In genomic region chr20:45835230-45836224, GRCh38 we compare ENCODE assay signal across 9 cellular contexts. TPM values are rescaled to one million over a fixed set of nuclear protein-coding genes. Genes with fewer than 3 reads are reported as not detected.
DNase-seq lines count a peak whose midpoint lies in the region; ATAC-seq and TF ChIP-seq lines count a peak whose summit lies in the region.
"Had no signal": no experiment of that assay in that cellular context is flagged by ENCODE, and none has a peak within 500 bp of the region (broad histone marks: within the 10 kb centered on the region; RNA-seq: fewer than 3 reads in every experiment).

No MANE protein-coding gene starts in this region.

- in situ Hi-C loops in mammary epithelial cell (cut with MboI; ENCODE audit: low sequenced_read_pairs in 2 of 2) = no loop called here

- WGBS in mammary epithelial cell (ENCODE audit: low coverage, missing lambda C conversion rate) = 78% methylated on average over 10 of the region's 10 CpGs

- peak overlapping the region; percentile 1 for H3K27ac ChIP-seq in AG04450 (ENCODE audit: low read depth, low read length)
- H3K27ac ChIP-seq in mammary epithelial cell (ENCODE audit: insufficient read depth, low read depth, low read length) = no peak overlapping the region
- H3K27ac ChIP-seq in lower lobe of right lung = no peak overlapping the region

- H3K79me2 ChIP-seq in mammary epithelial cell (ENCODE audit: insufficient read depth, low read length) = peaks cover 15% of the 10 kb centered on the region

- H3K27me3 ChIP-seq in AG04450 (ENCODE audit: control insufficient read depth, insufficient read depth, low read length) = no peaks in the 10 kb centered on the region
- H3K27me3 ChIP-seq in mammary epithelial cell (ENCODE audit: insufficient read depth, low read length) = no peaks in the 10 kb centered on the region
- H3K27me3 ChIP-seq in lower lobe of right lung (ENCODE audit: low read depth) = no peaks in the 10 kb centered on the region

- H3K4me1 ChIP-seq in mammary epithelial cell (ENCODE audit: insufficient read depth, low read length) (peaks cover 26% of the 10 kb centered on the region), lower lobe of right lung (peaks cover 46% of the 10 kb centered on the region)

- POLR2A ChIA-PET in AG04450 (lab: Yijun Ruan, JAX) = no interaction called here

- TF ChIP-seq CTCF in AG04450 (IDR thresholded peaks at IDR 0.05; ENCODE audit: low read depth, low read length) = no peak
- no peak for TF ChIP-seq CTCF in mammary epithelial cell (conservative IDR thresholded peaks at IDR 0.05 in 1 of 2, IDR thresholded peaks at IDR 0.05 in 1 of 2; ENCODE audit: extremely low read depth in 1 of 2, insufficient read depth in 1 of 2, low read depth in 1 of 2, low read length in 2 of 2)
- no peak for TF ChIP-seq CTCF in lower lobe of right lung (IDR thresholded peaks at IDR 0.05)

- BruUV-seq in mammary epithelial cell (replicated peaks; lab: Mats Ljungman, UMichigan) = no TSS peak

- DNase-seq in AG04450 (ENCODE audit: low read depth, low spot score) (no peak), HUDEP-2 (lab: John Stamatoyannopoulos, UW; ENCODE audit: unreplicated experiment in 76 of 76) (peak in 70 of 76 experiments; percentile 8 to 81 (median 48)), mammary epithelial cell (no peak), lower lobe of right lung (no peak), kidney tubule cell (ENCODE audit: low spot score) (no peak), LoVo (ENCODE audit: low spot score) (no peak)
- no peak for DNase-seq in NK-92 treated with Interleukin-12 subunit alpha and Interleukin-12 subunit beta, amount 100 ng/mL, for 24 hours (lab: John Stamatoyannopoulos, UW)
- no peak for DNase-seq in stimulated activated naive CD4-positive, alpha-beta T cell treated with Interleukin-2 at 50 U/mL for 16 hours (lab: John Stamatoyannopoulos, UW)

- no peak overlapping the region for H3K9ac ChIP-seq in mammary epithelial cell (ENCODE audit: insufficient read depth, low read length)

- no peaks in the 10 kb centered on the region for H4K20me1 ChIP-seq in mammary epithelial cell (ENCODE audit: insufficient read depth, low read length)

- ATAC-seq in lower lobe of right lung = no peak

- dilution Hi-C loops in mammary epithelial cell (cut with HindIII; ENCODE audit: low sequenced_read_pairs) = no loop called here

- H3K9me3 ChIP-seq in AG04450 (ENCODE audit: control insufficient read depth, insufficient read depth, low read length) = no peaks in the 10 kb centered on the region; the same call in 1 of the 2 replicates
- H3K9me3 ChIP-seq in mammary epithelial cell (replicated peaks; ENCODE audit: insufficient read depth, low read length) = no peaks in the 10 kb centered on the region
- no peaks in the 10 kb centered on the region for H3K9me3 ChIP-seq in lower lobe of right lung

- H3K4me3 ChIP-seq in AG04450 (ENCODE audit: low read depth, low read length) = peak overlapping the region; percentile 83
- H3K4me3 ChIP-seq in mammary epithelial cell (replicated peaks in 1 of 3; ENCODE audit: insufficient read depth in 1 of 3, low read depth in 2 of 3, low read length in 3 of 3) = no peak overlapping the region
- peak overlapping the region; percentile 84 for H3K4me3 ChIP-seq in lower lobe of right lung

- CTCF ChIA-PET in AG04450 (lab: Charles Lee) = interaction anchor here (3.2 kb wide), 1 partner anchor 36 kb away, joined by 14 read pairs; no protein-coding TSS in a partner anchor
- CTCF ChIA-PET in mammary epithelial cell (lab: Charles Lee; ENCODE audit: low non-redundant PET) = interaction anchor here (0.7 kb wide), 1 partner anchor 46 kb away, joined by 4 read pairs; the partner anchor contains the start of gene ZSWIM1

- intact Hi-C loops in mammary epithelial cell (cut with micrococcal nuclease) (no loop called here), lower lobe of right lung (cut with DNase I) (no loop called here)

- H2AFZ ChIP-seq in mammary epithelial cell (ENCODE audit: low read depth, low read length) = no peak overlapping the region

- H3K36me3 ChIP-seq in mammary epithelial cell (ENCODE audit: insufficient read depth, low read length) (peaks cover 1% of the 10 kb centered on the region), lower lobe of right lung (peaks cover 14% of the 10 kb centered on the region)

- H3K4me2 ChIP-seq in mammary epithelial cell (ENCODE audit: insufficient read depth, low read depth, low read length) = peak overlapping the region; percentile 93

RNA-seq across cellular contexts. Expression of gene SNX21, which starts 1.9 kb away (rescaled TPM):
- polyA plus RNA-seq in AG04450 (2011; rRNA removed) (9.2 and 11.5 TPM in 2 replicates), mammary epithelial cell (9.5 TPM)
- 9.4 and 10.1 TPM in 2 replicates for polyA minus RNA-seq in AG04450 (2011; rRNA and poly(A)+ RNA removed)
- total RNA-seq in mammary epithelial cell (10 to 100 TPM; 14.1 to 34.5 TPM), lower lobe of right lung (24.1 TPM)
- 3.6 TPM for polyA minus RNA-seq in mammary epithelial cell

RNA-seq across cellular contexts. Expression of gene TNNC2, which starts 8.4 kb away (rescaled TPM):
- polyA plus RNA-seq in AG04450 (2011; rRNA removed) = 0.38 and 0.45 TPM in 2 replicates
- 0.46 TPM in 1 of 2 replicates, not detected in the other for polyA minus RNA-seq in AG04450 (2011; rRNA and poly(A)+ RNA removed)
- not detected for total RNA-seq in mammary epithelial cell
- 0.18 TPM for polyA plus RNA-seq in mammary epithelial cell
- polyA minus RNA-seq in mammary epithelial cell = not detected
- total RNA-seq in lower lobe of right lung = not detected
- total RNA-seq: M059J had no signal

RNA-seq across cellular contexts. Expression of gene ACOT8, which starts 21.7 kb away (rescaled TPM):
- polyA plus RNA-seq in AG04450 (2011; rRNA removed) (27.0 and 37.7 TPM in 2 replicates), mammary epithelial cell (38.5 TPM)
- 19.3 and 32.2 TPM in 2 replicates for polyA minus RNA-seq in AG04450 (2011; rRNA and poly(A)+ RNA removed)
- total RNA-seq in mammary epithelial cell (10 to 100 TPM; 22.3 to 34.0 TPM), lower lobe of right lung (25.6 TPM)
- 18.4 TPM for polyA minus RNA-seq in mammary epithelial cell

RNA-seq across cellular contexts. Expression of gene ZSWIM3, which starts 21.9 kb away (rescaled TPM):
- polyA plus RNA-seq in AG04450 (2011; rRNA removed) = 4.5 and 4.6 TPM in 2 replicates
- 13.5 and 14.2 TPM in 2 replicates for polyA minus RNA-seq in AG04450 (2011; rRNA and poly(A)+ RNA removed)
- total RNA-seq in mammary epithelial cell = 1 to 10 TPM; 1.9 to 5.8 TPM
- polyA plus RNA-seq in mammary epithelial cell = 3.1 TPM
- polyA minus RNA-seq in mammary epithelial cell = 2.3 TPM
- 3.0 TPM for total RNA-seq in lower lobe of right lung

RNA-seq across cellular contexts. Expression of gene UBE2C, which starts 23.1 kb away (rescaled TPM):
- polyA plus RNA-seq in AG04450 (2011; rRNA removed) = 25.3 and 27.8 TPM in 2 replicates
- 26.3 and 31.0 TPM in 2 replicates for polyA minus RNA-seq in AG04450 (2011; rRNA and poly(A)+ RNA removed)
- 10 to 100 TPM in 1 of 2 donors, 1 to 10 TPM in 1; 1.0 to 80.5 TPM for total RNA-seq in mammary epithelial cell
- polyA plus RNA-seq in mammary epithelial cell = 148 TPM
- 56.8 TPM for polyA minus RNA-seq in mammary epithelial cell
- total RNA-seq in lower lobe of right lung = 3.5 TPM

Comparison
In these comparisons a context has a peak if more than half of its experiments do, and no peak if none do; other contexts are left out.
1. DNase-seq: peak in HUDEP-2 (70 of 76); none in AG04450 (single experiment), mammary epithelial cell (single experiment), lower lobe of right lung (single experiment), kidney tubule cell (single experiment), LoVo (single experiment), NK-92 treated with Interleukin-12 subunit alpha and Interleukin-12 subunit beta, amount 100 ng/mL, for 24 hours (single experiment) and stimulated activated naive CD4-positive, alpha-beta T cell treated with Interleukin-2 at 50 U/mL for 16 hours (single experiment).
2. H3K4me3 ChIP-seq: peak in AG04450 (single experiment) and lower lobe of right lung (single experiment); none in mammary epithelial cell (0 of 3).